10 cellular contexts compared by ENCODE assay signal in genomic region chr4:95510145-95510544, GRCh38. TPM values are rescaled to one million over a fixed set of nuclear protein-coding genes. Genes with fewer than 3 reads are reported as not detected.
DNase-seq lines count a peak whose midpoint lies in the region; ATAC-seq, FAIRE-seq and TF ChIP-seq lines count a peak whose summit lies in the region.
"Had no signal": no experiment of that assay in that cellular context is flagged by ENCODE, and none has a peak within 500 bp of the region (broad histone marks: within the 10 kb centered on the region; RNA-seq: fewer than 3 reads in every experiment).

No MANE protein-coding gene starts in this region.

- no TSS peak for BruUV-seq in A673 (replicated peaks; lab: Mats Ljungman, UMichigan)

- H3K36me3 ChIP-seq in A673 (ENCODE audit: insufficient read depth, low read length, poor library complexity, severe bottlenecking): no peaks in the 10 kb centered on the region

- POLR2A ChIA-PET in A673 (lab: Charles Lee; ENCODE audit: low non-redundant PET): no interaction called here

- DNase-seq in A673 (ENCODE audit: low spot score) (peak; percentile 17), RKO (ENCODE audit: low spot score) (peak; percentile 38), frontal cortex (ENCODE audit: low spot score in 2 of 2) (no peak), NCI-H510A treated with DMSO at 0.1 percent for 48 hours (lab: John Stamatoyannopoulos, UW) (no peak)
- no peak for DNase-seq in stimulated activated CD4-positive, alpha-beta T cell treated with anti-CD3 and anti-CD28 coated beads, Interleukin-2, amount 100 ng/mL, for 24 hours
- DNase-seq in NK-92 treated with Interleukin-12 subunit alpha and Interleukin-12 subunit beta, amount 100 ng/mL, for 24 hours (lab: John Stamatoyannopoulos, UW): no peak

- H3K4me3 ChIP-seq in A673 (ENCODE audit: low read depth, low read length, poor library complexity, severe bottlenecking): no peak overlapping the region
- H3K4me3 ChIP-seq: skin epidermis had no signal

- no peaks in the 10 kb centered on the region for H3K27me3 ChIP-seq in A673 (replicated peaks; ENCODE audit: insufficient read depth, low read depth, low read length, poor library complexity)

- TF ChIP-seq CTCF in A673 (conservative IDR thresholded peaks at IDR 0.05; ENCODE audit: low read depth, low read length): peak; percentile 54

- peak; percentile 66 for ATAC-seq in GM21390 (IDR thresholded peaks at IDR 0.05; ENCODE audit: unreplicated experiment)
- no peak for ATAC-seq in GM19324 (IDR thresholded peaks at IDR 0.05; ENCODE audit: low FRiP score, unreplicated experiment)

- CTCF ChIA-PET in A673 (lab: Charles Lee): no interaction called here

- H3K27ac ChIP-seq in A673 (ENCODE audit: low read depth, low read length, poor library complexity, severe bottlenecking): no peak overlapping the region
- H3K27ac ChIP-seq: skin epidermis had no signal

- intact Hi-C loops in A673 (cut with micrococcal nuclease; ENCODE audit: unreplicated experiment): no loop called here

- FAIRE-seq in frontal cortex (lab: Jason Lieb, UNC): peak; percentile 97
- FAIRE-seq: GM18507 had no signal

- H3K4me1 ChIP-seq in A673 (ENCODE audit: insufficient read depth, low read length, poor library complexity, severe bottlenecking): no peaks in the 10 kb centered on the region

- no peaks in the 10 kb centered on the region for H3K9me3 ChIP-seq in A673 (ENCODE audit: low read depth, low read length, poor library complexity, severe bottlenecking)

RNA-seq across cellular contexts. Expression of gene UNC5C, which starts 38.6 kb away (rescaled TPM):
- total RNA-seq in A673 (2021) (0.11 and 0.46 TPM in 2 replicates), frontal cortex (14.3 TPM)

Comparison
In these comparisons a context has a peak if more than half of its experiments do, and no peak if none do; other contexts are left out.
1. DNase-seq: peak in A673 (single experiment) and RKO (single experiment); none in frontal cortex (0 of 2), NCI-H510A treated with DMSO at 0.1 percent for 48 hours (single experiment), stimulated activated CD4-positive, alpha-beta T cell treated with anti-CD3 and anti-CD28 coated beads, Interleukin-2, amount 100 ng/mL, for 24 hours (0 of 2) and NK-92 treated with Interleukin-12 subunit alpha and Interleukin-12 subunit beta, amount 100 ng/mL, for 24 hours (single experiment).
2. RNA of gene UNC5C, which starts 38.6 kb away (total RNA-seq): 14.3 TPM in frontal cortex (single experiment); 0.11 to 0.46 TPM in A673; every median in the first group is over 10 times any median in the second.